ENCODE assay signal across 24 cellular contexts in the genomic region with DNA sequence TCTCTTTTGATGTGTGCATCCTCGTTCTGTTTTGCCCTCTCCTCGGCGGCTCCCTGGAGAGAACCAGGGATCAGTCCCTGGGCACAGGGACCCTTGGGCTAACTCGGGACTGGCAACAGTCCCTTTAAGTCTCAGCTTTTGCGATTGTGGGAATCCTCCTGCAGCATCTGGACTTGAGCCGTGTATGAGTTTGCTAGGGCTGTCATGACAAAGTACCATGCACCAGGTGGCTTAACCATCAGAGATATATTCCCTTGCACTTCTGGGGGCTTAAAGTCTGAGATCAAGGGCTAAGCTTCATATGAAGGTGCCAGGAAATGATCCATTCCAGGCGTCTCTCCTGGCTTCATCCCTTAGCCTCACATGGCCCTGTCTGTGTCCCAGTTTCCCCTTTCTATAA. TPM values are rescaled to one million over a fixed set of nuclear protein-coding genes. Genes with fewer than 3 reads are reported as not detected.
DNase-seq lines count a peak whose midpoint lies in the region; ATAC-seq and TF ChIP-seq lines count a peak whose summit lies in the region.
"Had no signal": no experiment of that assay in that cellular context is flagged by ENCODE, and none has a peak within 500 bp of the region (broad histone marks: within the 10 kb centered on the region; RNA-seq: fewer than 3 reads in every experiment).

No MANE protein-coding gene starts in this region.

- CTCF ChIA-PET in activated CD4-positive, alpha-beta memory T cell treated with anti-CD3 and anti-CD28 coated beads for 36 hours (lab: Charles Lee), result interaction anchor here (1.0 to 4.7 kb wide), 5 partner anchors 15 to 280 kb away, joined by 3 to 41 read pairs (median 7); no protein-coding TSS in a partner anchor
- CTCF ChIA-PET in activated CD4-positive, alpha-beta memory T cell treated with anti-CD3 and anti-CD28 coated beads, Interleukin-2, amount 10 ng/mL, durations not matched to agents 7 days and 5 days (lab: Charles Lee), result interaction anchor here (0.6 to 2.0 kb wide), 4 partner anchors 10 to 45 kb away, joined by 3 to 6 read pairs (median 5); no protein-coding TSS in a partner anchor
- CTCF ChIA-PET in CD4-positive, alpha-beta T cell (lab: Charles Lee), result interaction anchor here (1.4 kb wide), 1 partner anchor 16 kb away, joined by 5 read pairs; no protein-coding TSS in a partner anchor
- CTCF ChIA-PET in activated B cell treated with CpG ODN at 0.5 μM for 24 hours (lab: Charles Lee), result interaction anchor here (0.8 to 1.4 kb wide), 2 partner anchors 39 to 281 kb away, joined by 3 to 4 read pairs; no protein-coding TSS in a partner anchor

- POLR2A ChIA-PET in activated CD4-positive, alpha-beta memory T cell treated with anti-CD3 and anti-CD28 coated beads for 36 hours (lab: Charles Lee), result interaction anchor here (1.0 kb wide), 1 partner anchor 52 kb away, joined by 3 read pairs; no protein-coding TSS in a partner anchor
- POLR2A ChIA-PET in activated CD4-positive, alpha-beta memory T cell treated with anti-CD3 and anti-CD28 coated beads, Interleukin-2, amount 10 ng/mL, durations not matched to agents 7 days and 5 days (lab: Charles Lee), result interaction anchor here (1.0 kb wide), 1 partner anchor 35 kb away, joined by 3 read pairs; a partner anchor contains a TSS
- POLR2A ChIA-PET in CD4-positive, alpha-beta T cell (lab: Charles Lee), result interaction anchor here (0.6 to 1.3 kb wide), 2 partner anchors 35 to 38 kb away, joined by 3 read pairs; a partner anchor contains a TSS
- POLR2A ChIA-PET in activated B cell treated with CpG ODN at 0.5 μM for 24 hours (lab: Charles Lee), result interaction anchor here (1.2 kb wide), 1 partner anchor 12 kb away, joined by 9 read pairs; no protein-coding TSS in a partner anchor

- no peaks in the 10 kb centered on the region for H3K27me3 Mint-ChIP-seq in activated CD4-positive, alpha-beta memory T cell treated with anti-CD3 and anti-CD28 coated beads for 36 hours
- H3K27me3 Mint-ChIP-seq in activated CD4-positive, alpha-beta memory T cell treated with anti-CD3 and anti-CD28 coated beads, Interleukin-2, amount 10 ng/mL, durations not matched to agents 7 days and 5 days, result no peaks in the 10 kb centered on the region
- no peaks in the 10 kb centered on the region for H3K27me3 Mint-ChIP-seq in CD4-positive, alpha-beta T cell
- no peaks in the 10 kb centered on the region for H3K27me3 Mint-ChIP-seq in activated B cell treated with CpG ODN at 0.5 μM for 24 hours
- H3K27me3 Mint-ChIP-seq in effector memory CD8-positive, alpha-beta T cell, result no peaks in the 10 kb centered on the region
- H3K27me3 Mint-ChIP-seq: CD4-positive, alpha-beta memory T cell had no signal

- H3K27ac ChIP-seq in CD4-positive, alpha-beta T cell (ENCODE audit: low read depth, low read length), result no peak overlapping the region
- H3K27ac ChIP-seq: 22Rv1 had no signal

- no peak for DNase-seq in activated CD4-positive, alpha-beta memory T cell treated with anti-CD3 and anti-CD28 coated beads for 36 hours
- no peak for DNase-seq in activated CD4-positive, alpha-beta memory T cell treated with anti-CD3 and anti-CD28 coated beads, Interleukin-2, amount 10 ng/mL, durations not matched to agents 7 days and 5 days
- no peak for DNase-seq in CD4-positive, alpha-beta T cell
- DNase-seq in activated B cell treated with CpG ODN at 0.5 μM for 24 hours, result no peak
- DNase-seq in stimulated activated effector memory CD8-positive, alpha-beta T cell treated with anti-CD3 and anti-CD28 coated beads, Interleukin-12 subunit alpha, Interleukin-12 subunit beta, amount 100 ng/mL, for 72 hours (ENCODE audit: low spot score in 2 of 2), result no peak
- no peak for DNase-seq in NCI-H1436 treated with DMSO at 0.1 percent for 48 hours (lab: John Stamatoyannopoulos, UW)
- no peak for DNase-seq in C1 segment of cervical spinal cord (lab: John Stamatoyannopoulos, UW)
- no peak for DNase-seq in effector memory CD8-positive, alpha-beta T cell
- DNase-seq: AML-193; Calu3; CD4-positive, alpha-beta memory T cell; GF-D8; HCEC 1CT; Kasumi-1; MG63; NCI-H1092; NCI-H146; NCI-H2029 treated with DMSO at 0.1 percent for 48 hours; NCI-H2171 treated with DMSO at 0.1 percent for 48 hours; NCI-H510A; NCI-H748 treated with DMSO at 0.1 percent for 48 hours; SHP77 had no signal

- peak overlapping the region; percentile 57 for H3K27ac Mint-ChIP-seq in activated CD4-positive, alpha-beta memory T cell treated with anti-CD3 and anti-CD28 coated beads for 36 hours
- H3K27ac Mint-ChIP-seq in activated CD4-positive, alpha-beta memory T cell treated with anti-CD3 and anti-CD28 coated beads, Interleukin-2, amount 10 ng/mL, durations not matched to agents 7 days and 5 days, result no peak overlapping the region
- H3K27ac Mint-ChIP-seq in CD4-positive, alpha-beta T cell, result peak overlapping the region; percentile 57
- H3K27ac Mint-ChIP-seq in activated B cell treated with CpG ODN at 0.5 μM for 24 hours, result peak overlapping the region; percentile 53
- H3K27ac Mint-ChIP-seq in stimulated activated effector memory CD8-positive, alpha-beta T cell treated with anti-CD3 and anti-CD28 coated beads, Interleukin-12 subunit alpha, Interleukin-12 subunit beta, amount 100 ng/mL, for 72 hours, result peak overlapping the region; percentile 86
- no peak overlapping the region for H3K27ac Mint-ChIP-seq in effector memory CD8-positive, alpha-beta T cell
- H3K27ac Mint-ChIP-seq: GM23338 had no signal

- peaks cover 3% of the 10 kb centered on the region for H3K36me3 Mint-ChIP-seq in activated CD4-positive, alpha-beta memory T cell treated with anti-CD3 and anti-CD28 coated beads for 36 hours
- no peaks in the 10 kb centered on the region for H3K36me3 Mint-ChIP-seq in activated CD4-positive, alpha-beta memory T cell treated with anti-CD3 and anti-CD28 coated beads, Interleukin-2, amount 10 ng/mL, durations not matched to agents 7 days and 5 days (ENCODE audit: low read depth)
- H3K36me3 Mint-ChIP-seq in CD4-positive, alpha-beta T cell (ENCODE audit: low read depth), result peaks cover 85% of the 10 kb centered on the region
- H3K36me3 Mint-ChIP-seq in activated B cell treated with CpG ODN at 0.5 μM for 24 hours (ENCODE audit: low read depth), result peaks cover 74% of the 10 kb centered on the region
- H3K36me3 Mint-ChIP-seq in stimulated activated effector memory CD8-positive, alpha-beta T cell treated with anti-CD3 and anti-CD28 coated beads, Interleukin-12 subunit alpha, Interleukin-12 subunit beta, amount 100 ng/mL, for 72 hours, result peaks cover 28% of the 10 kb centered on the region
- H3K36me3 Mint-ChIP-seq in effector memory CD8-positive, alpha-beta T cell (ENCODE audit: insufficient read depth), result peaks cover 73% of the 10 kb centered on the region

- no peak for ATAC-seq in CD4-positive, alpha-beta T cell (ENCODE audit: poor library complexity)
- no peak for ATAC-seq in activated B cell treated with CpG ODN at 0.5 μM for 24 hours (ENCODE audit: low read depth)
- no peak for ATAC-seq in stimulated activated effector memory CD8-positive, alpha-beta T cell treated with anti-CD3 and anti-CD28 coated beads, Interleukin-12 subunit alpha, Interleukin-12 subunit beta, amount 100 ng/mL, for 72 hours
- ATAC-seq in effector memory CD8-positive, alpha-beta T cell (replicated peaks), result no peak

- no peaks in the 10 kb centered on the region for H3K9me3 Mint-ChIP-seq in activated CD4-positive, alpha-beta memory T cell treated with anti-CD3 and anti-CD28 coated beads for 36 hours
- H3K9me3 Mint-ChIP-seq in activated CD4-positive, alpha-beta memory T cell treated with anti-CD3 and anti-CD28 coated beads, Interleukin-2, amount 10 ng/mL, durations not matched to agents 7 days and 5 days, result no peaks in the 10 kb centered on the region
- H3K9me3 Mint-ChIP-seq in CD4-positive, alpha-beta T cell, result no peaks in the 10 kb centered on the region
- H3K9me3 Mint-ChIP-seq in activated B cell treated with CpG ODN at 0.5 μM for 24 hours, result no peaks in the 10 kb centered on the region
- no peaks in the 10 kb centered on the region for H3K9me3 Mint-ChIP-seq in stimulated activated effector memory CD8-positive, alpha-beta T cell treated with anti-CD3 and anti-CD28 coated beads, Interleukin-12 subunit alpha, Interleukin-12 subunit beta, amount 100 ng/mL, for 72 hours
- no peaks in the 10 kb centered on the region for H3K9me3 Mint-ChIP-seq in effector memory CD8-positive, alpha-beta T cell
- H3K9me3 Mint-ChIP-seq: CD4-positive, alpha-beta memory T cell had no signal

- H3K4me3 Mint-ChIP-seq in activated CD4-positive, alpha-beta memory T cell treated with anti-CD3 and anti-CD28 coated beads for 36 hours, result no peak overlapping the region
- no peak overlapping the region for H3K4me3 Mint-ChIP-seq in activated CD4-positive, alpha-beta memory T cell treated with anti-CD3 and anti-CD28 coated beads, Interleukin-2, amount 10 ng/mL, durations not matched to agents 7 days and 5 days
- no peak overlapping the region for H3K4me3 Mint-ChIP-seq in CD4-positive, alpha-beta T cell
- no peak overlapping the region for H3K4me3 Mint-ChIP-seq in activated B cell treated with CpG ODN at 0.5 μM for 24 hours
- H3K4me3 Mint-ChIP-seq in stimulated activated effector memory CD8-positive, alpha-beta T cell treated with anti-CD3 and anti-CD28 coated beads, Interleukin-12 subunit alpha, Interleukin-12 subunit beta, amount 100 ng/mL, for 72 hours, result no peak overlapping the region
- H3K4me3 Mint-ChIP-seq in effector memory CD8-positive, alpha-beta T cell, result no peak overlapping the region
- H3K4me3 Mint-ChIP-seq: GM23338 had no signal

- peaks cover 32% of the 10 kb centered on the region for H3K4me1 Mint-ChIP-seq in activated CD4-positive, alpha-beta memory T cell treated with anti-CD3 and anti-CD28 coated beads for 36 hours (ENCODE audit: low read depth)
- peaks cover 25% of the 10 kb centered on the region for H3K4me1 Mint-ChIP-seq in activated CD4-positive, alpha-beta memory T cell treated with anti-CD3 and anti-CD28 coated beads, Interleukin-2, amount 10 ng/mL, durations not matched to agents 7 days and 5 days
- peaks cover 33% of the 10 kb centered on the region for H3K4me1 Mint-ChIP-seq in CD4-positive, alpha-beta T cell (ENCODE audit: low read depth)
- H3K4me1 Mint-ChIP-seq in activated B cell treated with CpG ODN at 0.5 μM for 24 hours, result peaks cover 31% of the 10 kb centered on the region
- peaks cover 47% of the 10 kb centered on the region for H3K4me1 Mint-ChIP-seq in stimulated activated effector memory CD8-positive, alpha-beta T cell treated with anti-CD3 and anti-CD28 coated beads, Interleukin-12 subunit alpha, Interleukin-12 subunit beta, amount 100 ng/mL, for 72 hours
- H3K4me1 Mint-ChIP-seq in effector memory CD8-positive, alpha-beta T cell (ENCODE audit: low read depth in 2 of 2), result peaks cover 28 to 37% of the 10 kb centered on the region in 2 donors

- intact Hi-C loops in activated CD4-positive, alpha-beta memory T cell treated with anti-CD3 and anti-CD28 coated beads for 36 hours (cut with micrococcal nuclease), result loop anchor here (10.0 kb wide), 1 partner anchor 292 kb away; a partner anchor contains a TSS
- intact Hi-C loops in CD4-positive, alpha-beta T cell (cut with DNase I, micrococcal nuclease), result loop anchor here in 1 of 2 experiments (5.0 kb wide), 1 partner anchor 281 kb away; no protein-coding TSS in a partner anchor
- intact Hi-C loops in activated B cell treated with CpG ODN at 0.5 μM for 24 hours (cut with micrococcal nuclease), result no loop called here

- TF ChIP-seq CTCF in CD4-positive, alpha-beta T cell (IDR thresholded peaks at IDR 0.05), result no peak
- no peak for TF ChIP-seq CTCF in activated B cell treated with CpG ODN at 0.5 μM for 24 hours (IDR thresholded peaks at IDR 0.05)

- no peaks in the 10 kb centered on the region for H3K9me3 ChIP-seq in CD4-positive, alpha-beta T cell (ENCODE audit: control insufficient read depth, low read length)
- H3K9me3 ChIP-seq: MG63 had no signal

- no peaks in the 10 kb centered on the region for H3K27me3 ChIP-seq in CD4-positive, alpha-beta T cell (ENCODE audit: control insufficient read depth, insufficient read depth, low read length)
- H3K27me3 ChIP-seq: MG63 had no signal

RNA-seq across cellular contexts. Expression of a gene that starts 34.5 kb away (rescaled TPM):
- total RNA-seq in activated CD4-positive, alpha-beta memory T cell treated with anti-CD3 and anti-CD28 coated beads for 36 hours, result 10 to 100 TPM; 36.9 to 37.1 TPM
- 10 to 100 TPM; 31.9 to 36.0 TPM for total RNA-seq in activated CD4-positive, alpha-beta memory T cell treated with anti-CD3 and anti-CD28 coated beads, Interleukin-2, amount 10 ng/mL, durations not matched to agents 7 days and 5 days
- total RNA-seq in CD4-positive, alpha-beta T cell, result 100 to 1,000 TPM; 121 TPM
- 45.8 and 51.9 TPM in 2 replicates for total RNA-seq in activated B cell treated with CpG ODN at 0.5 μM for 24 hours

Comparison
In these comparisons a context has a peak if more than half of its experiments do, and no peak if none do; other contexts are left out.
1. H3K27ac Mint-ChIP-seq: peak in activated CD4-positive, alpha-beta memory T cell treated with anti-CD3 and anti-CD28 coated beads for 36 hours (single experiment), CD4-positive, alpha-beta T cell (single experiment), activated B cell treated with CpG ODN at 0.5 μM for 24 hours (single experiment) and stimulated activated effector memory CD8-positive, alpha-beta T cell treated with anti-CD3 and anti-CD28 coated beads, Interleukin-12 subunit alpha, Interleukin-12 subunit beta, amount 100 ng/mL, for 72 hours (single experiment); none in activated CD4-positive, alpha-beta memory T cell treated with anti-CD3 and anti-CD28 coated beads, Interleukin-2, amount 10 ng/mL, durations not matched to agents 7 days and 5 days (single experiment) and effector memory CD8-positive, alpha-beta T cell (0 of 2).